8 cellular contexts compared by ENCODE assay signal in genomic region chr18:48932462-48932818, GRCh38. TPM values are rescaled to one million over a fixed set of nuclear protein-coding genes. Genes with fewer than 3 reads are reported as not detected.
A peak's percentile ranks its signal among the peaks of the same experiment; 100 is the strongest.
DNase-seq lines count a peak whose midpoint lies in the region; ATAC-seq and TF ChIP-seq lines count a peak whose summit lies in the region.

No MANE protein-coding gene starts in this region.

- intact Hi-C loops in activated B cell treated with CpG ODN at 0.5 μM for 24 hours (cut with micrococcal nuclease), result loop anchor here (2.0 kb wide), 3 partner anchors 42 to 1354 kb away; partner anchors contain the start of gene CXXC1

- POLR2A ChIA-PET in activated B cell treated with CpG ODN at 0.5 μM for 24 hours (lab: Charles Lee), result interaction anchor here (0.9 to 2.3 kb wide), 6 partner anchors 9 to 147 kb away, joined by 3 to 37 read pairs (median 10); partner anchors contain the start of gene SMAD7

- CTCF ChIA-PET in activated B cell treated with CpG ODN at 0.5 μM for 24 hours (lab: Charles Lee), result interaction anchor here (1.0 kb wide), 1 partner anchor 20 kb away, joined by 3 read pairs; no protein-coding TSS in a partner anchor

- H3K36me3 Mint-ChIP-seq in T-helper 1 cell treated with Interleukin-12 subunit alpha and Interleukin-12 subunit beta and Interleukin-4 antibody, amounts not matched to agents 30 μg/mL and 1 μg/mL, for 36 hours (ENCODE audit: low read depth), result peaks cover 25% of the 10 kb centered on the region
- no peaks in the 10 kb centered on the region for H3K36me3 Mint-ChIP-seq in activated B cell treated with CpG ODN at 0.5 μM for 24 hours (ENCODE audit: low read depth)

- H3K4me1 ChIP-seq in hepatocyte (ENCODE audit: insufficient read depth), result peaks cover 93% of the 10 kb centered on the region
- peaks cover 93% of the 10 kb centered on the region for H3K4me1 ChIP-seq in stomach smooth muscle (ENCODE audit: control insufficient read depth, insufficient read depth, low read length)

- H3K79me2 ChIP-seq in hepatocyte, result peaks cover 94% of the 10 kb centered on the region

- H3K27ac Mint-ChIP-seq in T-helper 1 cell treated with Interleukin-12 subunit alpha and Interleukin-12 subunit beta and Interleukin-4 antibody, amounts not matched to agents 30 μg/mL and 1 μg/mL, for 36 hours, result peak overlapping the region; percentile 84
- H3K27ac Mint-ChIP-seq in activated B cell treated with CpG ODN at 0.5 μM for 24 hours, result peak overlapping the region; percentile 86

- WGBS in hepatocyte (ENCODE audit: low lambda C conversion rate, missing lambda C conversion rate), result 13% methylated on average over 7 of the region's 7 CpGs

- H3K9me3 Mint-ChIP-seq in T-helper 1 cell treated with Interleukin-12 subunit alpha and Interleukin-12 subunit beta and Interleukin-4 antibody, amounts not matched to agents 30 μg/mL and 1 μg/mL, for 36 hours, result no peaks in the 10 kb centered on the region
- H3K9me3 Mint-ChIP-seq in activated B cell treated with CpG ODN at 0.5 μM for 24 hours, result no peaks in the 10 kb centered on the region

- H3K9me3 ChIP-seq in hepatocyte (ENCODE audit: low read depth), result no peaks in the 10 kb centered on the region
- H3K9me3 ChIP-seq in stomach smooth muscle (ENCODE audit: control insufficient read depth in 2 of 2, low read length in 2 of 2), result no peaks in the 10 kb centered on the region

- H3K27ac ChIP-seq in hepatocyte (peak overlapping the region; percentile 94), stomach smooth muscle (ENCODE audit: low read length) (peak overlapping the region; percentile 53)

- H3K9me2 ChIP-seq in hepatocyte (replicated peaks; ENCODE audit: insufficient read depth), result no peaks in the 10 kb centered on the region

- peak overlapping the region; percentile 72 for H3K4me2 ChIP-seq in hepatocyte

- no peaks in the 10 kb centered on the region for H3K27me3 ChIP-seq in hepatocyte
- H3K27me3 ChIP-seq in stomach smooth muscle (ENCODE audit: control insufficient read depth in 1 of 2, insufficient read depth in 2 of 2, low read length in 2 of 2), result no peaks in the 10 kb centered on the region

- H3K4me3 ChIP-seq in hepatocyte (no peak overlapping the region), stomach smooth muscle (ENCODE audit: low read length in 2 of 2) (no peak overlapping the region)

- TF ChIP-seq CTCF in activated B cell treated with CpG ODN at 0.5 μM for 24 hours (IDR thresholded peaks at IDR 0.05) (no peak), hepatocyte (IDR thresholded peaks at IDR 0.05; ENCODE audit: poor library complexity) (no peak)

- H3K9ac ChIP-seq in stomach smooth muscle (ENCODE audit: low read length in 2 of 2), result no peak overlapping the region

- no peak for DNase-seq in T-helper 1 cell
- DNase-seq in activated B cell treated with CpG ODN at 0.5 μM for 24 hours, result no peak
- no peak for DNase-seq in hepatocyte (ENCODE audit: low spot score)
- DNase-seq in activated CD4-positive, CD25-positive, alpha-beta regulatory T cell (lab: John Stamatoyannopoulos, UW), result no peak
- DNase-seq in GM03348 (ENCODE audit: low spot score), result no peak

- peaks cover 86% of the 10 kb centered on the region for H4K20me1 ChIP-seq in hepatocyte (ENCODE audit: insufficient read depth, poor library complexity, severe bottlenecking)

- ATAC-seq in activated B cell treated with CpG ODN at 0.5 μM for 24 hours (ENCODE audit: low read depth) (no peak), HG03460 (IDR thresholded peaks at IDR 0.05; ENCODE audit: unreplicated experiment) (no peak)

- no peaks in the 10 kb centered on the region for H3K27me3 Mint-ChIP-seq in T-helper 1 cell treated with Interleukin-12 subunit alpha and Interleukin-12 subunit beta and Interleukin-4 antibody, amounts not matched to agents 30 μg/mL and 1 μg/mL, for 36 hours (ENCODE audit: low read depth)
- no peaks in the 10 kb centered on the region for H3K27me3 Mint-ChIP-seq in activated B cell treated with CpG ODN at 0.5 μM for 24 hours

- peak overlapping the region; percentile 51 for H3K4me3 Mint-ChIP-seq in T-helper 1 cell treated with Interleukin-12 subunit alpha and Interleukin-12 subunit beta and Interleukin-4 antibody, amounts not matched to agents 30 μg/mL and 1 μg/mL, for 36 hours
- peak overlapping the region; percentile 75 for H3K4me3 Mint-ChIP-seq in activated B cell treated with CpG ODN at 0.5 μM for 24 hours

- no peak overlapping the region for H2AFZ ChIP-seq in hepatocyte

- H3K4me1 Mint-ChIP-seq in T-helper 1 cell treated with Interleukin-12 subunit alpha and Interleukin-12 subunit beta and Interleukin-4 antibody, amounts not matched to agents 30 μg/mL and 1 μg/mL, for 36 hours (ENCODE audit: low read depth), result peaks cover 81% of the 10 kb centered on the region
- peaks cover 98% of the 10 kb centered on the region for H3K4me1 Mint-ChIP-seq in activated B cell treated with CpG ODN at 0.5 μM for 24 hours

- no peaks in the 10 kb centered on the region for H3K36me3 ChIP-seq in hepatocyte (replicated peaks; ENCODE audit: insufficient read depth, low read depth)
- H3K36me3 ChIP-seq in stomach smooth muscle (ENCODE audit: control insufficient read depth in 2 of 2, insufficient read depth in 2 of 2, low read length in 2 of 2), result no peaks in the 10 kb centered on the region

RNA-seq across cellular contexts. Expression of gene SMAD7, which starts 18.3 kb away (rescaled TPM):
- 6.8 and 6.9 TPM in 2 replicates for total RNA-seq in activated B cell treated with CpG ODN at 0.5 μM for 24 hours
- 66.2 and 71.1 TPM in 2 replicates for total RNA-seq in hepatocyte
- polyA plus RNA-seq in hepatocyte, result 61.5 and 65.4 TPM in 2 replicates
